ENCODE assay signal across 8 cellular contexts in genomic region chr20:54199721-54200176, GRCh38. TPM values are rescaled to one million over a fixed set of nuclear protein-coding genes. Genes with fewer than 3 reads are reported as not detected.
A peak's percentile ranks its signal among the peaks of the same experiment; 100 is the strongest.
DNase-seq lines count a peak whose midpoint lies in the region; ATAC-seq and TF ChIP-seq lines count a peak whose summit lies in the region.

No MANE protein-coding gene starts in this region.

- H3K4me3 ChIP-seq in LNCaP clone FGC (ENCODE audit: low read depth, low read length) (no peak overlapping the region), SJSA1 (no peak overlapping the region), osteoblast (ENCODE audit: insufficient read depth, low read length) (no peak overlapping the region), upper lobe of left lung (no peak overlapping the region)

- no peak for TF ChIP-seq EP300 in upper lobe of left lung (IDR thresholded peaks at IDR 0.05)

- no peaks in the 10 kb centered on the region for H4K20me1 ChIP-seq in osteoblast (ENCODE audit: insufficient read depth, low read length)

- H3K4me1 ChIP-seq in SJSA1 (replicated peaks) (no peaks in the 10 kb centered on the region), osteoblast (ENCODE audit: insufficient read depth, low read length) (no peaks in the 10 kb centered on the region), upper lobe of left lung (no peaks in the 10 kb centered on the region)

- H3K27me3 ChIP-seq in SJSA1 (replicated peaks) (no peaks in the 10 kb centered on the region), osteoblast (ENCODE audit: insufficient read depth, low read length) (no peaks in the 10 kb centered on the region), upper lobe of left lung (no peaks in the 10 kb centered on the region)

- peak; percentile 74 to 87 for ATAC-seq in upper lobe of left lung (ENCODE audit: low FRiP score in 2 of 2)

- no peak overlapping the region for H3K27ac ChIP-seq in SJSA1
- no peak overlapping the region for H3K27ac ChIP-seq in osteoblast (ENCODE audit: low read depth, low read length)
- H3K27ac ChIP-seq in upper lobe of left lung: no peak overlapping the region

- H3K4me2 ChIP-seq in osteoblast (ENCODE audit: insufficient read depth, low read length): no peak overlapping the region

- TF ChIP-seq CTCF in GM13976 (IDR thresholded peaks at IDR 0.05; ENCODE audit: borderline replicate concordance, control extremely low read depth, extremely low read depth, insufficient read depth, missing control alignments): peak; percentile 88
- TF ChIP-seq CTCF in LNCaP clone FGC (IDR thresholded peaks at IDR 0.05; ENCODE audit: control insufficient read depth, extremely low read depth, insufficient read depth): peak; percentile 88
- peak; percentile 97 for TF ChIP-seq CTCF in osteoblast (IDR thresholded peaks at IDR 0.05; ENCODE audit: extremely low read depth, low read depth, low read length)
- TF ChIP-seq CTCF in upper lobe of left lung (IDR thresholded peaks at IDR 0.05): peak; percentile 67 to 84 (median 74)

- H3K36me3 ChIP-seq in SJSA1 (no peaks in the 10 kb centered on the region), osteoblast (ENCODE audit: insufficient read depth, low read length) (no peaks in the 10 kb centered on the region), upper lobe of left lung (no peaks in the 10 kb centered on the region)

- DNase-seq in A172 (ENCODE audit: low spot score) (peak; percentile 77), GM13976 (ENCODE audit: low spot score) (peak; percentile 67), LNCaP clone FGC (ENCODE audit: low read depth) (no peak), SJSA1 (ENCODE audit: low read depth in 1 of 2, low spot score in 2 of 2) (peak; percentile 60 to 69), foreskin melanocyte (peak; percentile 68), osteoblast (ENCODE audit: insufficient read length, low spot score, missing footprints) (no peak), upper lobe of left lung (peak in 1 of 2 donors; percentile 68)
- DNase-seq in activated effector memory CD4-positive, alpha-beta T cell treated with Interleukin-2 at 50 U/mL for 16 hours: peak; percentile 46

- H3K9me3 ChIP-seq in SJSA1 (replicated peaks): no peaks in the 10 kb centered on the region
- H3K9me3 ChIP-seq in osteoblast (ENCODE audit: low read depth, low read length): no peaks in the 10 kb centered on the region
- no peaks in the 10 kb centered on the region for H3K9me3 ChIP-seq in upper lobe of left lung

- TF ChIP-seq POLR2A in upper lobe of left lung (IDR thresholded peaks at IDR 0.05): no peak

- H2AFZ ChIP-seq in osteoblast (ENCODE audit: low read length): no peak overlapping the region

- H3K79me2 ChIP-seq in osteoblast (ENCODE audit: insufficient read depth, low read length): no peaks in the 10 kb centered on the region

- WGBS in upper lobe of left lung, 2 donors: 13 to 14% methylated on average over 7 of the region's 7 CpGs

- in situ Hi-C loops in GM13976 (cut with MboI; ENCODE audit: low sequenced_read_pairs, unreplicated experiment): loop anchor here (5.0 to 25.0 kb wide), 3 partner anchors 97 to 637 kb away; no protein-coding TSS in a partner anchor

RNA-seq across cellular contexts. Expression of gene PFDN4, which starts 8.1 kb away (rescaled TPM):
- 261 and 341 TPM in 2 replicates for total RNA-seq in A172 (2014; rRNA removed; shearing (Covaris generic))
- total RNA-seq in SJSA1 (2014; rRNA removed; shearing (Covaris generic)): 135 and 229 TPM in 2 replicates
- total RNA-seq in osteoblast (93.0 and 95.2 TPM in 2 replicates), upper lobe of left lung (10 to 100 TPM; 15.5 to 78.5 (median 23.9) TPM)

RNA-seq across cellular contexts. Expression of gene CYP24A1, which starts 26.0 kb away (rescaled TPM):
- total RNA-seq in A172 (2014; rRNA removed; shearing (Covaris generic)): 0.05 and 0.21 TPM in 2 replicates
- total RNA-seq in SJSA1 (2014; rRNA removed; shearing (Covaris generic)): not detected in 2 replicates
- total RNA-seq in osteoblast (not detected in 2 replicates), upper lobe of left lung (10 to 100 TPM in 1 of 6 donors, 1 to 10 TPM in 1, under 1 TPM in 3, not detected in 1; 0.13 to 31.0 (median 0.61) TPM)

Comparison
In these comparisons a context has a peak if more than half of its experiments do, and no peak if none do; other contexts are left out.
1. DNase-seq: peak in A172 (single experiment), GM13976 (single experiment), SJSA1 (2 of 2), activated effector memory CD4-positive, alpha-beta T cell treated with Interleukin-2 at 50 U/mL for 16 hours (single experiment) and foreskin melanocyte (single experiment); none in LNCaP clone FGC (single experiment) and osteoblast (single experiment).
2. Peak in every context shown above with its lines, with median percentiles within 50 percentile points of each other: CTCF ChIP-seq.